Comparison of ENCODE assay signal across 25 cellular contexts in genomic region chr11:65958774-65959420, GRCh38. TPM values are rescaled to one million over a fixed set of nuclear protein-coding genes. Genes with fewer than 3 reads are reported as not detected.
DNase-seq lines count a peak whose midpoint lies in the region; ATAC-seq and TF ChIP-seq lines count a peak whose summit lies in the region.
"Had no signal": no experiment of that assay in that cellular context is flagged by ENCODE, and none has a peak within 500 bp of the region (broad histone marks: within the 10 kb centered on the region; RNA-seq: fewer than 3 reads in every experiment).

No MANE protein-coding gene starts in this region.

- no peak overlapping the region for H3K14ac ChIP-seq in neuronal stem cell (ENCODE audit: low read length)

- intact Hi-C loops in head of caudate nucleus (cut with DNase I) = no loop called here

- no peak overlapping the region for H3K27ac ChIP-seq in neuronal stem cell (replicated peaks; ENCODE audit: low read length)
- H3K27ac ChIP-seq: GM23248, KMS-11, psoas muscle, skin epidermis had no signal

- no peak for TF ChIP-seq CTCF in BE2C (IDR thresholded peaks at IDR 0.05; ENCODE audit: low read depth, low read length)

- H2BK5ac ChIP-seq in neuronal stem cell (ENCODE audit: low read length) = no peak overlapping the region

- H3K4me2 ChIP-seq in neuronal stem cell (ENCODE audit: insufficient read depth, low read length, poor library complexity, severe bottlenecking) = no peak overlapping the region
- H3K4me2 ChIP-seq: KMS-11 had no signal

- H2BK120ac ChIP-seq in neuronal stem cell (ENCODE audit: low read depth, low read length) = no peak overlapping the region

- H4K8ac ChIP-seq in neuronal stem cell (ENCODE audit: low read depth, low read length) = no peak overlapping the region

- no peak overlapping the region for H3K4me3 ChIP-seq in H7 (ENCODE audit: insufficient read depth, low read depth, low read length)
- no peak overlapping the region for H3K4me3 ChIP-seq in neuronal stem cell (ENCODE audit: low read length in 2 of 2)
- H3K4me3 ChIP-seq in BE2C (ENCODE audit: low read depth, low read length) = no peak overlapping the region
- H3K4me3 ChIP-seq: GM23248, psoas muscle, skin epidermis had no signal

- no peak overlapping the region for H4K91ac ChIP-seq in neuronal stem cell (ENCODE audit: low read depth, low read length, poor library complexity)

- H3K36me3 Mint-ChIP-seq in activated T-cell treated with anti-CD3 and anti-CD28 coated beads, Interleukin-2, amount 50 U/mL, for 4 hours (ENCODE audit: insufficient read depth) = peaks cover 10% of the 10 kb centered on the region
- peaks cover 3 to 7% of the 10 kb centered on the region in 2 donors for H3K36me3 Mint-ChIP-seq in activated T-cell treated with anti-CD3 and anti-CD28 coated beads, Interleukin-2, amount 50 U/mL, for 72 hours (ENCODE audit: insufficient read depth in 2 of 2)
- H3K36me3 Mint-ChIP-seq in activated T-helper 17 cell treated with anti-CD3 and anti-CD28 coated beads, Interleukin-2, amount 50 U/mL, for 72 hours (ENCODE audit: low read depth) = peaks cover 24% of the 10 kb centered on the region

- peaks cover 9% of the 10 kb centered on the region for H3K79me1 ChIP-seq in neuronal stem cell (ENCODE audit: low read depth, low read length)

- H3K4me3 Mint-ChIP-seq in activated T-cell treated with anti-CD3 and anti-CD28 coated beads, Interleukin-2, amount 50 U/mL, for 4 hours = peak overlapping the region; percentile 11
- H3K4me3 Mint-ChIP-seq in activated T-cell treated with anti-CD3 and anti-CD28 coated beads, Interleukin-2, amount 50 U/mL, for 72 hours = no peak overlapping the region
- H3K4me3 Mint-ChIP-seq in activated T-helper 17 cell treated with anti-CD3 and anti-CD28 coated beads, Interleukin-2, amount 50 U/mL, for 72 hours = no peak overlapping the region

- no peak overlapping the region for H3K4ac ChIP-seq in neuronal stem cell (ENCODE audit: low read length)

- no peak overlapping the region for H2BK15ac ChIP-seq in neuronal stem cell (ENCODE audit: low read length)

- H2AFZ ChIP-seq in neuronal stem cell (ENCODE audit: low read length) = no peak overlapping the region
- H2AFZ ChIP-seq: GM23248 had no signal

- H3K23ac ChIP-seq in neuronal stem cell (ENCODE audit: low read depth, low read length, poor library complexity) = no peak overlapping the region

- no peak overlapping the region for H2AK5ac ChIP-seq in neuronal stem cell (ENCODE audit: low read depth, low read length)

- ATAC-seq in activated T-cell treated with anti-CD3 and anti-CD28 coated beads, Interleukin-2, amount 50 U/mL, for 4 hours = no peak
- ATAC-seq in activated T-cell treated with anti-CD3 and anti-CD28 coated beads, Interleukin-2, amount 50 U/mL, for 72 hours (replicated peaks in 1 of 2) = no peak
- ATAC-seq in activated T-helper 17 cell treated with anti-CD3 and anti-CD28 coated beads, Interleukin-2, amount 50 U/mL, for 72 hours (replicated peaks) = no peak
- ATAC-seq: activated CD4-positive, CD25-positive, alpha-beta regulatory T cell treated with anti-CD3 and anti-CD28 coated beads, Interleukin-2, amount 50 U/mL, for 24 hours; esophagus mucosa; psoas muscle had no signal

- no peak overlapping the region for H3K9ac ChIP-seq in neuronal stem cell (ENCODE audit: low read depth, low read length, poor library complexity)
- H3K9ac ChIP-seq: GM23248, KMS-11 had no signal

- H3K9me3 ChIP-seq in neuronal stem cell (replicated peaks in 1 of 2; ENCODE audit: control insufficient read depth in 2 of 2, insufficient read depth in 1 of 2, low read depth in 1 of 2, low read length in 2 of 2) = no peaks in the 10 kb centered on the region
- H3K9me3 ChIP-seq in BE2C = no peaks in the 10 kb centered on the region
- H3K9me3 ChIP-seq: psoas muscle had no signal

- H3K27me3 ChIP-seq in H7 (ENCODE audit: control insufficient read depth, insufficient read depth, low read length) = no peaks in the 10 kb centered on the region
- H3K27me3 ChIP-seq in neuronal stem cell (ENCODE audit: control insufficient read depth in 3 of 3, insufficient read depth in 3 of 3, low read depth in 1 of 3, low read length in 3 of 3) = no peaks in the 10 kb centered on the region
- peaks cover 3% of the 10 kb centered on the region for H3K27me3 ChIP-seq in BE2C

- H3K27me3 Mint-ChIP-seq in activated T-cell treated with anti-CD3 and anti-CD28 coated beads, Interleukin-2, amount 50 U/mL, for 4 hours (ENCODE audit: low read depth) = no peaks in the 10 kb centered on the region
- H3K27me3 Mint-ChIP-seq in activated T-cell treated with anti-CD3 and anti-CD28 coated beads, Interleukin-2, amount 50 U/mL, for 72 hours (ENCODE audit: low read depth) = no peaks in the 10 kb centered on the region
- H3K27me3 Mint-ChIP-seq in activated T-helper 17 cell treated with anti-CD3 and anti-CD28 coated beads, Interleukin-2, amount 50 U/mL, for 72 hours = no peaks in the 10 kb centered on the region

- peaks cover 37% of the 10 kb centered on the region for H3K4me1 Mint-ChIP-seq in activated T-cell treated with anti-CD3 and anti-CD28 coated beads, Interleukin-2, amount 50 U/mL, for 4 hours (ENCODE audit: low read depth)
- peaks cover 37% of the 10 kb centered on the region for H3K4me1 Mint-ChIP-seq in activated T-cell treated with anti-CD3 and anti-CD28 coated beads, Interleukin-2, amount 50 U/mL, for 72 hours (ENCODE audit: low read depth)
- peaks cover 13% of the 10 kb centered on the region for H3K4me1 Mint-ChIP-seq in activated T-helper 17 cell treated with anti-CD3 and anti-CD28 coated beads, Interleukin-2, amount 50 U/mL, for 72 hours

- peaks cover 5 to 9% of the 10 kb centered on the region in 2 donors for H3K4me1 ChIP-seq in neuronal stem cell (ENCODE audit: control insufficient read depth in 2 of 2, insufficient read depth in 1 of 2, low read depth in 1 of 2, low read length in 2 of 2)
- no peaks in the 10 kb centered on the region for H3K4me1 ChIP-seq in BE2C

- no peak for DNase-seq in activated T-cell treated with anti-CD3 and anti-CD28 coated beads, Interleukin-2, amount 50 U/mL, for 4 hours
- no peak for DNase-seq in activated T-cell treated with anti-CD3 and anti-CD28 coated beads, Interleukin-2, amount 50 U/mL, for 72 hours
- DNase-seq in H7 (peak; percentile 65), neuronal stem cell (ENCODE audit: low spot score) (no peak), head of caudate nucleus (no peak), BE2C (no peak)
- DNase-seq: activated effector memory CD4-positive, alpha-beta T cell treated with anti-CD3 and anti-CD28 coated beads, Interleukin-2, amount 50 U/mL, for 16 hours; COR-L47; effector memory CD4-positive, alpha-beta T cell; GM23248; kidney; MV-4-11; NCI-H1694; NCI-H345; psoas muscle; stimulated activated naive CD4-positive, alpha-beta T cell treated with Interleukin-2 at 50 U/mL for 16 hours; T1000 had no signal

- no CpG with 5 or more reads among the region's 17 CpGs for WGBS in neuronal stem cell (ENCODE audit: extremely low coverage in 2 of 2, insufficient read length in 2 of 2, insufficient replicate concordance in 1 of 2), 2 donors

- no peak overlapping the region for H3K27ac Mint-ChIP-seq in activated T-cell treated with anti-CD3 and anti-CD28 coated beads, Interleukin-2, amount 50 U/mL, for 72 hours
- H3K27ac Mint-ChIP-seq in activated T-helper 17 cell treated with anti-CD3 and anti-CD28 coated beads, Interleukin-2, amount 50 U/mL, for 72 hours = peak overlapping the region; percentile 90

- H3K9me3 Mint-ChIP-seq in activated T-cell treated with anti-CD3 and anti-CD28 coated beads, Interleukin-2, amount 50 U/mL, for 4 hours = no peaks in the 10 kb centered on the region
- no peaks in the 10 kb centered on the region for H3K9me3 Mint-ChIP-seq in activated T-cell treated with anti-CD3 and anti-CD28 coated beads, Interleukin-2, amount 50 U/mL, for 72 hours
- no peaks in the 10 kb centered on the region for H3K9me3 Mint-ChIP-seq in activated T-helper 17 cell treated with anti-CD3 and anti-CD28 coated beads, Interleukin-2, amount 50 U/mL, for 72 hours

- peaks cover 2% of the 10 kb centered on the region for H3K36me3 ChIP-seq in H7 (replicated peaks; ENCODE audit: control insufficient read depth, insufficient read depth, low read length)
- peaks cover 0 to 9% of the 10 kb centered on the region in 2 donors for H3K36me3 ChIP-seq in neuronal stem cell (replicated peaks in 1 of 2; ENCODE audit: control insufficient read depth in 2 of 2, insufficient read depth in 2 of 2, low read length in 2 of 2)
- H3K36me3 ChIP-seq in BE2C = peaks cover 3% of the 10 kb centered on the region

- no peak overlapping the region for H3K18ac ChIP-seq in neuronal stem cell (ENCODE audit: low read length)

- H2BK12ac ChIP-seq in neuronal stem cell (ENCODE audit: low read length) = peak overlapping the region; percentile 59

RNA-seq across cellular contexts. Expression of gene SART1, which starts 2.6 kb away (rescaled TPM):
- 100 to 1,000 TPM in 2 of 3 donors, 10 to 100 TPM in 1; 90.8 to 105 (median 100) TPM for total RNA-seq in activated T-cell treated with anti-CD3 and anti-CD28 coated beads, Interleukin-2, amount 50 U/mL, for 4 hours
- total RNA-seq in activated T-cell treated with anti-CD3 and anti-CD28 coated beads, Interleukin-2, amount 50 U/mL, for 72 hours = 10 to 100 TPM; 63.2 to 75.9 TPM
- total RNA-seq in H7 (2014; rRNA removed; shearing (Covaris generic)) = 27.5 and 34.6 TPM in 2 replicates
- 10 to 100 TPM; 44.7 to 51.3 TPM for total RNA-seq in activated T-helper 17 cell treated with anti-CD3 and anti-CD28 coated beads, Interleukin-2, amount 50 U/mL, for 72 hours
- polyA plus RNA-seq in neuronal stem cell (2013, experiment 1 of 2) = 41.7 TPM
- 40.8 TPM for polyA plus RNA-seq in neuronal stem cell (2013, experiment 2 of 2)
- polyA plus RNA-seq in BE2C (2012; ENCODE audit: insufficient read depth, insufficient read length, low read depth) = 280 TPM

RNA-seq across cellular contexts. Expression of gene TSGA10IP, which starts 13.6 kb away (rescaled TPM):
- not detected for total RNA-seq in activated T-cell treated with anti-CD3 and anti-CD28 coated beads, Interleukin-2, amount 50 U/mL, for 4 hours
- not detected for total RNA-seq in activated T-cell treated with anti-CD3 and anti-CD28 coated beads, Interleukin-2, amount 50 U/mL, for 72 hours
- total RNA-seq in H7 (2014; rRNA removed; shearing (Covaris generic)) = 1.7 and 4.1 TPM in 2 replicates
- not detected for total RNA-seq in activated T-helper 17 cell treated with anti-CD3 and anti-CD28 coated beads, Interleukin-2, amount 50 U/mL, for 72 hours
- 3.9 TPM for polyA plus RNA-seq in neuronal stem cell (2013, experiment 1 of 2)
- 3.6 TPM for polyA plus RNA-seq in neuronal stem cell (2013, experiment 2 of 2)
- polyA plus RNA-seq in BE2C (2012; ENCODE audit: insufficient read depth, insufficient read length, low read depth) = not detected
- total RNA-seq: cerebellum, esophagus mucosa, frontal cortex, GM23248, kidney, lung microvascular endothelial cell, psoas muscle had no signal
- polyA plus RNA-seq: GM23248, psoas muscle had no signal

RNA-seq across cellular contexts. Expression of gene DRAP1, which starts 39.7 kb away (rescaled TPM):
- 100 to 1,000 TPM in 2 of 3 donors, 10 to 100 TPM in 1; 96.1 to 118 (median 106) TPM for total RNA-seq in activated T-cell treated with anti-CD3 and anti-CD28 coated beads, Interleukin-2, amount 50 U/mL, for 4 hours
- total RNA-seq in activated T-cell treated with anti-CD3 and anti-CD28 coated beads, Interleukin-2, amount 50 U/mL, for 72 hours = 100 to 1,000 TPM; 126 to 145 TPM
- 88.1 and 97.5 TPM in 2 replicates for total RNA-seq in H7 (2014; rRNA removed; shearing (Covaris generic))
- total RNA-seq in activated T-helper 17 cell treated with anti-CD3 and anti-CD28 coated beads, Interleukin-2, amount 50 U/mL, for 72 hours = 10 to 100 TPM; 85.3 to 94.5 TPM
- 139 TPM for polyA plus RNA-seq in neuronal stem cell (2013, experiment 1 of 2)
- 134 TPM for polyA plus RNA-seq in neuronal stem cell (2013, experiment 2 of 2)
- polyA plus RNA-seq in BE2C (2012; ENCODE audit: insufficient read depth, insufficient read length, low read depth) = 296 TPM

RNA-seq across cellular contexts. Expression of gene C11orf68, which starts 40.0 kb away (rescaled TPM):
- total RNA-seq in activated T-cell treated with anti-CD3 and anti-CD28 coated beads, Interleukin-2, amount 50 U/mL, for 4 hours = 10 to 100 TPM; 13.9 to 15.4 (median 14.0) TPM
- 10 to 100 TPM; 34.7 to 36.5 TPM for total RNA-seq in activated T-cell treated with anti-CD3 and anti-CD28 coated beads, Interleukin-2, amount 50 U/mL, for 72 hours
- 23.9 and 29.1 TPM in 2 replicates for total RNA-seq in H7 (2014; rRNA removed; shearing (Covaris generic))
- total RNA-seq in activated T-helper 17 cell treated with anti-CD3 and anti-CD28 coated beads, Interleukin-2, amount 50 U/mL, for 72 hours = 10 to 100 TPM; 20.9 to 30.1 TPM
- 23.9 TPM for polyA plus RNA-seq in neuronal stem cell (2013, experiment 1 of 2)
- polyA plus RNA-seq in neuronal stem cell (2013, experiment 2 of 2) = 23.7 TPM
- 197 TPM for polyA plus RNA-seq in BE2C (2012; ENCODE audit: insufficient read depth, insufficient read length, low read depth)

RNA-seq across cellular contexts. Expression of gene EIF1AD, which starts 43.1 kb away (rescaled TPM):
- 10 to 100 TPM; 71.4 to 76.9 (median 76.0) TPM for total RNA-seq in activated T-cell treated with anti-CD3 and anti-CD28 coated beads, Interleukin-2, amount 50 U/mL, for 4 hours
- 10 to 100 TPM; 39.1 to 40.8 TPM for total RNA-seq in activated T-cell treated with anti-CD3 and anti-CD28 coated beads, Interleukin-2, amount 50 U/mL, for 72 hours
- 37.7 and 39.9 TPM in 2 replicates for total RNA-seq in H7 (2014; rRNA removed; shearing (Covaris generic))
- total RNA-seq in activated T-helper 17 cell treated with anti-CD3 and anti-CD28 coated beads, Interleukin-2, amount 50 U/mL, for 72 hours = 10 to 100 TPM; 47.6 to 66.3 TPM
- polyA plus RNA-seq in neuronal stem cell (2013, experiment 1 of 2) = 18.8 TPM
- 20.0 TPM for polyA plus RNA-seq in neuronal stem cell (2013, experiment 2 of 2)
- polyA plus RNA-seq in BE2C (2012; ENCODE audit: insufficient read depth, insufficient read length, low read depth) = 94.0 TPM
